31 cellular contexts compared by ENCODE assay signal in the genomic region with DNA sequence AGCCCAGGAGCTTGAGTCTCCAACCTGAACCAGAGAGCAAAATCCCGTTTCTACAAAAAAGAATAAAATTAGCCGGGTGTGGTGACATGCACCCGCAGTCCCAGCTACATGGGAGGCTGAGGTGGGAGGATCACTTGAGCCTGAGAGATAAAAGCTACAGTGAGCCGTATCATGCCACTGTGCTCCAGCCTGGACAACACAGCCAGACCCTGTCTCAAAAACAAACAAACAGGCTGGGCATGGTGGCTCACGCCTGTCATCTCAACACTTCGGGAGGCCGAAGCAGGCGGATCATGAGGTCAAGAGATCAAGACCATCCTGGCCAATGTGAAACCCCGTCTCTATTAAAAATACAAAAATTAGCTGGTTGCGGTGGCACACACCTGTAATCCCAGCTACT. TPM values are rescaled to one million over a fixed set of nuclear protein-coding genes. Genes with fewer than 3 reads are reported as not detected.
DNase-seq lines count a peak whose midpoint lies in the region; ATAC-seq, FAIRE-seq and TF ChIP-seq lines count a peak whose summit lies in the region.
"Had no signal": no experiment of that assay in that cellular context is flagged by ENCODE, and none has a peak within 500 bp of the region (broad histone marks: within the 10 kb centered on the region; RNA-seq: fewer than 3 reads in every experiment).

No MANE protein-coding gene starts in this region.

- dilution Hi-C loops in IMR-90 (cut with HindIII; ENCODE audit: low sequenced_read_pairs, unreplicated experiment), result no loop called here

- no peak for ATAC-seq in IMR-90 (ENCODE audit: low read depth)
- ATAC-seq in K562, result no peak
- no peak for ATAC-seq in HG02870 (IDR thresholded peaks at IDR 0.05; ENCODE audit: unreplicated experiment)
- ATAC-seq: GM12878 had no signal

- peak overlapping the region; percentile 24 for H2AK9ac ChIP-seq in IMR-90 (replicated peaks; ENCODE audit: low read depth, low read length, poor library complexity)

- H3K9me1 ChIP-seq in IMR-90 (ENCODE audit: insufficient read depth, low read length) (no peaks in the 10 kb centered on the region), K562 (ENCODE audit: control insufficient read depth, insufficient read depth, low read length) (no peaks in the 10 kb centered on the region)

- TF ChIP-seq POLR2A in IMR-90 (IDR thresholded peaks at IDR 0.05; ENCODE audit: low read depth, low read length) (no peak), K562 (conservative IDR thresholded peaks at IDR 0.05) (no peak), stomach (IDR thresholded peaks at IDR 0.05) (no peak)

- no peak overlapping the region for H4K8ac ChIP-seq in IMR-90 (ENCODE audit: low read depth in 2 of 2, low read length in 2 of 2)

- H3K9me3 ChIP-seq in IMR-90 (ENCODE audit: control insufficient read depth, insufficient read depth, low read length) (no peaks in the 10 kb centered on the region), K562 (replicated peaks; ENCODE audit: control insufficient read depth, insufficient read depth, low read depth, low read length) (no peaks in the 10 kb centered on the region), hepatocyte (ENCODE audit: low read depth) (no peaks in the 10 kb centered on the region), stomach (no peaks in the 10 kb centered on the region)
- H3K9me3 ChIP-seq: BE2C, BLaER1 had no signal

- no peaks in the 10 kb centered on the region for H3K79me2 ChIP-seq in K562 (ENCODE audit: control insufficient read depth, insufficient read depth, low read length)
- H3K79me2 ChIP-seq in hepatocyte, result no peaks in the 10 kb centered on the region

- no peak for TF ChIP-seq RAD21 in IMR-90 (IDR thresholded peaks at IDR 0.05; ENCODE audit: low read length)
- TF ChIP-seq RAD21 in K562 (CRISPR knock-in tag; conservative IDR thresholded peaks at IDR 0.05 in 1 of 2, IDR thresholded peaks at IDR 0.05 in 1 of 2), result no peak

- no peak overlapping the region for H3K23ac ChIP-seq in IMR-90 (ENCODE audit: low read depth, low read length)

- no peak overlapping the region for H2BK120ac ChIP-seq in IMR-90 (ENCODE audit: low read depth, low read length)

- TF ChIP-seq CTCF in IMR-90 (conservative IDR thresholded peaks at IDR 0.05; ENCODE audit: low read depth, low read length) (no peak), K562 (IDR thresholded peaks at IDR 0.05 in 2 of 3, conservative IDR thresholded peaks at IDR 0.05 in 1 of 3; ENCODE audit: insufficient read depth in 2 of 3, low read depth in 1 of 3, low read length in 3 of 3) (no peak), hepatocyte (IDR thresholded peaks at IDR 0.05; ENCODE audit: poor library complexity) (no peak), stomach (IDR thresholded peaks at IDR 0.05) (no peak)

- H4K91ac ChIP-seq in IMR-90 (ENCODE audit: insufficient read depth, low read depth, low read length), result no peak overlapping the region

- POLR2A ChIA-PET in IMR-90 (lab: Charles Lee; ENCODE audit: unreplicated experiment), result no interaction called here
- POLR2A ChIA-PET in K562 (lab: Yijun Ruan, JAX), result interaction anchor here (0.6 kb wide), 1 partner anchor 248 kb away, joined by 3 read pairs; no protein-coding TSS in a partner anchor

- no peaks in the 10 kb centered on the region for H3K9me2 ChIP-seq in hepatocyte (replicated peaks; ENCODE audit: insufficient read depth)

- H4K5ac ChIP-seq in IMR-90 (ENCODE audit: low read depth, low read length), result no peak overlapping the region

- no peak overlapping the region for H3K56ac ChIP-seq in IMR-90 (ENCODE audit: extremely low read depth, insufficient read depth, low read length)

- 0 out of 2 replicates have a peak, but pooled peaks cover 2% of the 10 kb centered on the region for H3K27me3 ChIP-seq in IMR-90 (ENCODE audit: control insufficient read depth, insufficient read depth, low read length)
- no peaks in the 10 kb centered on the region for H3K27me3 ChIP-seq in K562 (ENCODE audit: control insufficient read depth in 2 of 2, insufficient read depth in 2 of 2, low read length in 2 of 2)
- no peaks in the 10 kb centered on the region for H3K27me3 ChIP-seq in hepatocyte
- no peaks in the 10 kb centered on the region for H3K27me3 ChIP-seq in stomach
- H3K27me3 ChIP-seq: BE2C, BLaER1 had no signal

- no peak overlapping the region for H2BK15ac ChIP-seq in IMR-90 (ENCODE audit: low read depth, low read length)

- FAIRE-seq in K562 (lab: Jason Lieb, UNC), result no peak
- FAIRE-seq: A204.1, GM12878, GM12892, GM18507 had no signal

- H2AFZ ChIP-seq in IMR-90 (replicated peaks; ENCODE audit: low read length, poor library complexity), result no peak overlapping the region
- H2AFZ ChIP-seq in K562 (ENCODE audit: low read depth, low read length), result no peak overlapping the region
- H2AFZ ChIP-seq in hepatocyte, result no peak overlapping the region

- no peak overlapping the region for H2BK20ac ChIP-seq in IMR-90 (ENCODE audit: low read depth, low read length)

- DNase-seq in IMR-90 (no peak), K562 (ENCODE audit: extremely low read depth in 1 of 4, low spot score in 3 of 4) (no peak), hepatocyte (ENCODE audit: low spot score) (no peak), posterior vena cava (ENCODE audit: low spot score) (peak; percentile 28), stomach (no peak), MV-4-11 (lab: John Stamatoyannopoulos, UW) (no peak)
- DNase-seq: 8988T; ACHN; BE2C; C1 segment of cervical spinal cord; CD4-positive, alpha-beta memory T cell; CD4-positive, CD25-positive, alpha-beta regulatory T cell; CD8-positive, alpha-beta memory T cell; COR-L47; DMS 273 treated with DMSO at 0.1 percent for 48 hours; DMS153; DMS53; DMS79; DND-41; EL; GDM1 had no signal

- no peak overlapping the region for H2AK5ac ChIP-seq in IMR-90 (ENCODE audit: low read depth, low read length)

- H3K79me1 ChIP-seq in IMR-90 (ENCODE audit: low read depth in 1 of 2, low read length in 2 of 2), result no peaks in the 10 kb centered on the region

- 95% methylated on average over 8 of the region's 10 CpGs; no CpG with 5 or more reads in 1 of the 2 experiments for WGBS in IMR-90 (ENCODE audit: extremely low coverage in 2 of 2, insufficient read length in 1 of 2), 2 experiments
- WGBS in K562 (ENCODE audit: insufficient coverage, low coverage, missing lambda C conversion rate), result 69% methylated on average over 10 of the region's 10 CpGs
- WGBS in hepatocyte (ENCODE audit: low lambda C conversion rate, missing lambda C conversion rate), result 86% methylated on average over 10 of the region's 10 CpGs
- 87 to 96% (median 92%) methylated on average over 10 of the region's 10 CpGs for WGBS in stomach, 5 donors

- H3K4me3 ChIP-seq in IMR-90 (ENCODE audit: insufficient read depth, low read depth, low read length) (no peak overlapping the region), K562 (no peak overlapping the region), hepatocyte (no peak overlapping the region), stomach (no peak overlapping the region)
- H3K4me3 ChIP-seq: BLaER1, GM12878 had no signal

- intact Hi-C loops in IMR-90 (cut with micrococcal nuclease), result loop anchor here (5.0 to 10.0 kb wide), 2 partner anchors 73 to 430 kb away; a partner anchor contains a TSS
- intact Hi-C loops in K562 (cut with micrococcal nuclease), result loop anchor here (5.0 to 10.0 kb wide), 2 partner anchors 58 to 360 kb away; a partner anchor contains a TSS
- intact Hi-C loops in posterior vena cava (cut with DNase I), result loop anchor here in 1 of 2 donors (5.0 kb wide), 2 partner anchors 223 to 238 kb away; no protein-coding TSS in a partner anchor
- intact Hi-C loops in stomach (cut with DNase I; ENCODE audit: low total_unique reads), result loop anchor here (5.0 kb wide), 1 partner anchor 238 kb away; no protein-coding TSS in a partner anchor

- H3K36me3 ChIP-seq in IMR-90 (ENCODE audit: control insufficient read depth, insufficient read depth, low read length) (no peaks in the 10 kb centered on the region), K562 (ENCODE audit: control insufficient read depth, insufficient read depth, low read length) (no peaks in the 10 kb centered on the region), hepatocyte (replicated peaks; ENCODE audit: insufficient read depth, low read depth) (no peaks in the 10 kb centered on the region), stomach (no peaks in the 10 kb centered on the region)
- H3K36me3 ChIP-seq: BE2C, BLaER1 had no signal

- no peak overlapping the region for H3K18ac ChIP-seq in IMR-90 (ENCODE audit: low read depth, low read length)

- no peak overlapping the region for H2BK5ac ChIP-seq in IMR-90 (ENCODE audit: low read depth, low read length, poor library complexity, severe bottlenecking)

- H3K4me2 ChIP-seq in IMR-90 (ENCODE audit: low read depth, low read length), result no peak overlapping the region
- H3K4me2 ChIP-seq in K562 (ENCODE audit: insufficient read depth, low read length), result no peak overlapping the region
- H3K4me2 ChIP-seq in hepatocyte, result no peak overlapping the region
- H3K4me2 ChIP-seq: BLaER1 had no signal

- H3K4ac ChIP-seq in IMR-90 (ENCODE audit: low read depth, low read length), result no peak overlapping the region

- TF ChIP-seq EP300 in K562 (IDR thresholded peaks at IDR 0.05; ENCODE audit: low read length), result no peak
- no peak for TF ChIP-seq EP300 in stomach (IDR thresholded peaks at IDR 0.05)

- CTCF ChIA-PET in IMR-90 (lab: Yijun Ruan, JAX), result no interaction called here
- CTCF ChIA-PET in K562 (lab: Yijun Ruan, JAX; ENCODE audit: low intra/inter-chr PET ratio), result no interaction called here

- H3K4me1 ChIP-seq in IMR-90 (ENCODE audit: control insufficient read depth, insufficient read depth, low read length), result peaks cover 3% of the 10 kb centered on the region; the same call in 1 of the 2 replicates
- H3K4me1 ChIP-seq in K562 (replicated peaks in 1 of 2; ENCODE audit: control insufficient read depth in 2 of 2, insufficient read depth in 2 of 2, low read length in 2 of 2), result peaks cover 4 to 9% of the 10 kb centered on the region in 2 experiments; a peak in 3 of 5 replicates
- peaks cover 15% of the 10 kb centered on the region for H3K4me1 ChIP-seq in hepatocyte (ENCODE audit: insufficient read depth)
- H3K4me1 ChIP-seq in stomach, result peaks cover 0 to 22% (median 12%) of the 10 kb centered on the region in 4 donors

- no peak overlapping the region for H3K14ac ChIP-seq in IMR-90 (replicated peaks; ENCODE audit: low read depth, low read length)

- no peak overlapping the region for H3K9ac ChIP-seq in IMR-90 (ENCODE audit: low read depth, low read length)
- no peak overlapping the region for H3K9ac ChIP-seq in K562 (ENCODE audit: insufficient read depth in 1 of 2, low read depth in 2 of 2, low read length in 2 of 2)
- H3K9ac ChIP-seq: BLaER1 had no signal

- H3K27ac ChIP-seq in IMR-90 (ENCODE audit: insufficient read depth, low read length) (no peak overlapping the region), K562 (ENCODE audit: extremely low read depth, low read depth, low read length) (no peak overlapping the region), hepatocyte (peak overlapping the region; percentile 72), stomach (no peak overlapping the region)

- no TSS peak for BruUV-seq in IMR-90 (replicated peaks; lab: Mats Ljungman, UMichigan)
- no TSS peak for BruUV-seq in K562 (replicated peaks; lab: Mats Ljungman, UMichigan)

- in situ Hi-C loops in IMR-90 (cut with MboI; ENCODE audit: low sequenced_read_pairs) (loop anchor here (10.0 kb wide), 1 partner anchor 240 kb away; no protein-coding TSS in a partner anchor), K562 (cut with MboI) (no loop called here)

- H4K20me1 ChIP-seq in IMR-90 (ENCODE audit: insufficient read depth, low read length) (no peaks in the 10 kb centered on the region), K562 (replicated peaks; ENCODE audit: control insufficient read depth, insufficient read depth, low read length) (no peaks in the 10 kb centered on the region), hepatocyte (ENCODE audit: insufficient read depth, poor library complexity, severe bottlenecking) (no peaks in the 10 kb centered on the region)
- H4K20me1 ChIP-seq: BLaER1 had no signal

RNA-seq across cellular contexts. Expression of a gene that starts 11.4 kb away (rescaled TPM):
- not detected in 2 replicates for total RNA-seq in IMR-90 (2012; rRNA removed)
- not detected in 2 replicates for polyA plus RNA-seq in IMR-90 (2012; rRNA removed)
- not detected in 2 replicates for polyA plus RNA-seq in IMR-90 (2012; cell fraction: cytosol; rRNA removed)
- not detected in 2 replicates for polyA plus RNA-seq in IMR-90 (2012; cell fraction: nucleus; rRNA removed; ENCODE audit: low replicate concordance)
- not detected in 2 replicates for total RNA-seq in K562 (2011; cell fraction: chromatin; rRNA removed; ENCODE audit: low replicate concordance)
- not detected in 2 replicates for total RNA-seq in K562 (2011; cell fraction: nucleolus; rRNA removed)
- total RNA-seq in K562 (2011; cell fraction: nucleoplasm; rRNA removed), result not detected in 2 replicates
- not detected in 2 replicates for total RNA-seq in K562 (2014; rRNA removed)
- total RNA-seq in K562 (2014; rRNA removed; fragmentation: Illumina TruSeq; extraction: Trizol), result not detected in 2 replicates
- not detected in 2 replicates for total RNA-seq in K562 (2015; rRNA removed; fragmentation: Illumina TruSeq; extraction: Trizol)
- total RNA-seq in K562 (2021), result not detected in 2 replicates
- 0.22 TPM in 1 of 2 replicates, not detected in the other for polyA plus RNA-seq in K562 (2011; rRNA removed)
- 0.09 TPM in 1 of 2 replicates, not detected in the other for polyA plus RNA-seq in K562 (2011; cell fraction: cytosol; rRNA removed)
- polyA plus RNA-seq in K562 (2011; cell fraction: nucleus; rRNA removed), result 0.17 and 0.38 TPM in 2 replicates
- polyA plus RNA-seq in K562 (2012), result 0.14 TPM in 1 of 2 replicates, not detected in the other
- not detected in 2 replicates for polyA plus RNA-seq in K562 (2014; fragmentation: Illumina TruSeq; extraction: Trizol)
- polyA plus RNA-seq in K562 (2014; fragmentation: Nextera tagmentation; extraction: Ambion mirVana), result not detected
- 0.21 TPM in 1 of 2 replicates, not detected in the other for polyA plus RNA-seq in K562 (2014; rRNA removed)
- not detected in 2 replicates for polyA minus RNA-seq in K562 (2011; rRNA and poly(A)+ RNA removed)
- not detected in 2 replicates for polyA minus RNA-seq in K562 (2011; cell fraction: cytosol; rRNA and poly(A)+ RNA removed)
- not detected in 2 replicates for polyA minus RNA-seq in K562 (2011; cell fraction: nucleus; rRNA and poly(A)+ RNA removed)
- not detected in 2 replicates for total RNA-seq in hepatocyte
- polyA plus RNA-seq in hepatocyte, result not detected in 2 replicates
- total RNA-seq in posterior vena cava, result not detected
- total RNA-seq in stomach, result not detected
- not detected for polyA plus RNA-seq in stomach
- total RNA-seq: A673; CD4-positive, alpha-beta memory T cell; CD8-positive, alpha-beta memory T cell; Daoy; G401 had no signal
- polyA plus RNA-seq: AG04450; CD4-positive, alpha-beta memory T cell; CD4-positive, CD25-positive, alpha-beta regulatory T cell; CD8-positive, alpha-beta memory T cell had no signal

RNA-seq across cellular contexts. Expression of a gene that starts 24.8 kb away (rescaled TPM):
- 13.3 and 15.3 TPM in 2 replicates for total RNA-seq in IMR-90 (2012; rRNA removed)
- polyA plus RNA-seq in IMR-90 (2012; rRNA removed), result 39.2 and 39.8 TPM in 2 replicates
- 28.5 and 36.8 TPM in 2 replicates for polyA plus RNA-seq in IMR-90 (2012; cell fraction: cytosol; rRNA removed)
- 17.9 and 22.1 TPM in 2 replicates for polyA plus RNA-seq in IMR-90 (2012; cell fraction: nucleus; rRNA removed; ENCODE audit: low replicate concordance)
- total RNA-seq in K562 (2011; cell fraction: chromatin; rRNA removed; ENCODE audit: low replicate concordance), result 18.3 and 44.9 TPM in 2 replicates
- 45.9 and 49.0 TPM in 2 replicates for total RNA-seq in K562 (2011; cell fraction: nucleolus; rRNA removed)
- total RNA-seq in K562 (2011; cell fraction: nucleoplasm; rRNA removed), result 33.3 and 38.0 TPM in 2 replicates
- total RNA-seq in K562 (2014; rRNA removed), result 20.0 and 26.6 TPM in 2 replicates
- total RNA-seq in K562 (2014; rRNA removed; fragmentation: Illumina TruSeq; extraction: Trizol), result 11.5 and 15.0 TPM in 2 replicates
- total RNA-seq in K562 (2015; rRNA removed; fragmentation: Illumina TruSeq; extraction: Trizol), result 23.5 and 24.6 TPM in 2 replicates
- 32.4 and 32.8 TPM in 2 replicates for total RNA-seq in K562 (2021)
- polyA plus RNA-seq in K562 (2011; rRNA removed), result 21.0 and 21.2 TPM in 2 replicates
- polyA plus RNA-seq in K562 (2011; cell fraction: cytosol; rRNA removed), result 21.0 and 26.7 TPM in 2 replicates
- 19.2 and 25.6 TPM in 2 replicates for polyA plus RNA-seq in K562 (2011; cell fraction: nucleus; rRNA removed)
- 29.2 and 58.6 TPM in 2 replicates for polyA plus RNA-seq in K562 (2012)
- 34.4 and 37.4 TPM in 2 replicates for polyA plus RNA-seq in K562 (2014; fragmentation: Illumina TruSeq; extraction: Trizol)
- 1 to 10 TPM; 2.4 to 3.9 TPM for polyA plus RNA-seq in K562 (2014; fragmentation: Nextera tagmentation; extraction: Ambion mirVana)
- polyA plus RNA-seq in K562 (2014; rRNA removed), result 27.0 and 30.5 TPM in 2 replicates
- polyA minus RNA-seq in K562 (2011; rRNA and poly(A)+ RNA removed), result 19.4 and 24.5 TPM in 2 replicates
- polyA minus RNA-seq in K562 (2011; cell fraction: cytosol; rRNA and poly(A)+ RNA removed), result 10.2 and 11.7 TPM in 2 replicates
- polyA minus RNA-seq in K562 (2011; cell fraction: nucleus; rRNA and poly(A)+ RNA removed), result 5.1 and 7.9 TPM in 2 replicates
- 53.8 and 71.8 TPM in 2 replicates for total RNA-seq in hepatocyte
- 137 and 152 TPM in 2 replicates for polyA plus RNA-seq in hepatocyte
- 10 to 100 TPM; 20.8 to 33.7 TPM for total RNA-seq in posterior vena cava
- 10 to 100 TPM in 4 of 5 donors, 1 to 10 TPM in 1; 2.2 to 45.5 (median 30.3) TPM for total RNA-seq in stomach
- 10 to 100 TPM; 21.7 to 33.7 (median 25.8) TPM for polyA plus RNA-seq in stomach

RNA-seq across cellular contexts. Expression of a gene that starts 25.1 kb away (rescaled TPM):
- total RNA-seq in IMR-90 (2012; rRNA removed), result 112 and 125 TPM in 2 replicates
- polyA plus RNA-seq in IMR-90 (2012; rRNA removed), result 31.3 and 43.0 TPM in 2 replicates
- polyA plus RNA-seq in IMR-90 (2012; cell fraction: cytosol; rRNA removed), result 10.1 and 18.2 TPM in 2 replicates
- polyA plus RNA-seq in IMR-90 (2012; cell fraction: nucleus; rRNA removed; ENCODE audit: low replicate concordance), result 3.2 and 12.8 TPM in 2 replicates
- 235 and 251 TPM in 2 replicates for total RNA-seq in K562 (2011; cell fraction: chromatin; rRNA removed; ENCODE audit: low replicate concordance)
- 149 and 170 TPM in 2 replicates for total RNA-seq in K562 (2011; cell fraction: nucleolus; rRNA removed)
- 209 and 275 TPM in 2 replicates for total RNA-seq in K562 (2011; cell fraction: nucleoplasm; rRNA removed)
- 129 and 147 TPM in 2 replicates for total RNA-seq in K562 (2014; rRNA removed)
- 259 and 281 TPM in 2 replicates for total RNA-seq in K562 (2014; rRNA removed; fragmentation: Illumina TruSeq; extraction: Trizol)
- total RNA-seq in K562 (2015; rRNA removed; fragmentation: Illumina TruSeq; extraction: Trizol), result 211 and 222 TPM in 2 replicates
- 146 and 150 TPM in 2 replicates for total RNA-seq in K562 (2021)
- polyA plus RNA-seq in K562 (2011; rRNA removed), result 104 and 152 TPM in 2 replicates
- polyA plus RNA-seq in K562 (2011; cell fraction: cytosol; rRNA removed), result 92.1 and 114 TPM in 2 replicates
- polyA plus RNA-seq in K562 (2011; cell fraction: nucleus; rRNA removed), result 40.3 and 46.9 TPM in 2 replicates
- 124 and 126 TPM in 2 replicates for polyA plus RNA-seq in K562 (2012)
- 216 and 255 TPM in 2 replicates for polyA plus RNA-seq in K562 (2014; fragmentation: Illumina TruSeq; extraction: Trizol)
- polyA plus RNA-seq in K562 (2014; fragmentation: Nextera tagmentation; extraction: Ambion mirVana), result 100 to 1,000 TPM; 164 to 176 TPM
- 135 and 153 TPM in 2 replicates for polyA plus RNA-seq in K562 (2014; rRNA removed)
- polyA minus RNA-seq in K562 (2011; rRNA and poly(A)+ RNA removed), result 137 and 140 TPM in 2 replicates
- polyA minus RNA-seq in K562 (2011; cell fraction: cytosol; rRNA and poly(A)+ RNA removed), result 62.1 and 66.6 TPM in 2 replicates
- 46.2 and 76.3 TPM in 2 replicates for polyA minus RNA-seq in K562 (2011; cell fraction: nucleus; rRNA and poly(A)+ RNA removed)
- total RNA-seq in hepatocyte, result 94.9 and 111 TPM in 2 replicates
- 63.0 and 69.5 TPM in 2 replicates for polyA plus RNA-seq in hepatocyte
- 10 to 100 TPM; 52.9 to 63.0 TPM for total RNA-seq in posterior vena cava
- 100 to 1,000 TPM in 1 of 5 donors, 10 to 100 TPM in 3, 1 to 10 TPM in 1; 7.2 to 105 (median 21.4) TPM for total RNA-seq in stomach
- polyA plus RNA-seq in stomach, result 10 to 100 TPM; 28.2 to 47.8 (median 47.6) TPM

RNA-seq across cellular contexts. Expression of a gene that starts 56.1 kb away (rescaled TPM):
- total RNA-seq in IMR-90 (2012; rRNA removed) (not detected in 2 replicates), K562 (2014; rRNA removed) (not detected in 2 replicates), K562 (2014; rRNA removed; fragmentation: Illumina TruSeq; extraction: Trizol) (not detected in 2 replicates), K562 (2015; rRNA removed; fragmentation: Illumina TruSeq; extraction: Trizol) (not detected in 2 replicates), K562 (2021) (0.18 and 0.29 TPM in 2 replicates), hepatocyte (4.4 and 6.5 TPM in 2 replicates), posterior vena cava (not detected), stomach (10 to 100 TPM in 1 of 5 donors, 1 to 10 TPM in 1, under 1 TPM in 1, not detected in 2; 0.45 to 21.3 (median 1.8) TPM)
- polyA plus RNA-seq in IMR-90 (2012; rRNA removed) (0.36 TPM in 1 of 2 replicates, not detected in the other), K562 (2011; rRNA removed) (0.11 and 0.19 TPM in 2 replicates), K562 (2014; fragmentation: Illumina TruSeq; extraction: Trizol) (0.15 TPM in 1 of 2 replicates, not detected in the other), K562 (2014; fragmentation: Nextera tagmentation; extraction: Ambion mirVana) (not detected), K562 (2014; rRNA removed) (not detected in 2 replicates), hepatocyte (10.4 and 16.2 TPM in 2 replicates), stomach (100 to 1,000 TPM in 1 of 3 donors, 10 to 100 TPM in 2; 14.4 to 121 (median 73.2) TPM)
- 0.09 TPM in 1 of 2 replicates, not detected in the other for polyA plus RNA-seq in IMR-90 (2012; cell fraction: cytosol; rRNA removed)
- polyA plus RNA-seq in IMR-90 (2012; cell fraction: nucleus; rRNA removed; ENCODE audit: low replicate concordance), result 0.96 and 1.1 TPM in 2 replicates
- total RNA-seq in K562 (2011; cell fraction: chromatin; rRNA removed; ENCODE audit: low replicate concordance), result 0.39 and 0.69 TPM in 2 replicates
- not detected in 2 replicates for total RNA-seq in K562 (2011; cell fraction: nucleolus; rRNA removed)
- 0.37 TPM in 1 of 2 replicates, not detected in the other for total RNA-seq in K562 (2011; cell fraction: nucleoplasm; rRNA removed)
- 0.09 and 0.22 TPM in 2 replicates for polyA plus RNA-seq in K562 (2011; cell fraction: cytosol; rRNA removed)
- 0.39 and 0.53 TPM in 2 replicates for polyA plus RNA-seq in K562 (2011; cell fraction: nucleus; rRNA removed)
- 0.14 and 0.51 TPM in 2 replicates for polyA plus RNA-seq in K562 (2012)
- polyA minus RNA-seq in K562 (2011; rRNA and poly(A)+ RNA removed), result not detected in 2 replicates
- polyA minus RNA-seq in K562 (2011; cell fraction: cytosol; rRNA and poly(A)+ RNA removed), result not detected in 2 replicates
- polyA minus RNA-seq in K562 (2011; cell fraction: nucleus; rRNA and poly(A)+ RNA removed), result not detected in 2 replicates
- total RNA-seq: Daoy had no signal
- polyA plus RNA-seq: CD8-positive, alpha-beta memory T cell had no signal
